10 cellular contexts compared by ENCODE assay signal in the genomic region with DNA sequence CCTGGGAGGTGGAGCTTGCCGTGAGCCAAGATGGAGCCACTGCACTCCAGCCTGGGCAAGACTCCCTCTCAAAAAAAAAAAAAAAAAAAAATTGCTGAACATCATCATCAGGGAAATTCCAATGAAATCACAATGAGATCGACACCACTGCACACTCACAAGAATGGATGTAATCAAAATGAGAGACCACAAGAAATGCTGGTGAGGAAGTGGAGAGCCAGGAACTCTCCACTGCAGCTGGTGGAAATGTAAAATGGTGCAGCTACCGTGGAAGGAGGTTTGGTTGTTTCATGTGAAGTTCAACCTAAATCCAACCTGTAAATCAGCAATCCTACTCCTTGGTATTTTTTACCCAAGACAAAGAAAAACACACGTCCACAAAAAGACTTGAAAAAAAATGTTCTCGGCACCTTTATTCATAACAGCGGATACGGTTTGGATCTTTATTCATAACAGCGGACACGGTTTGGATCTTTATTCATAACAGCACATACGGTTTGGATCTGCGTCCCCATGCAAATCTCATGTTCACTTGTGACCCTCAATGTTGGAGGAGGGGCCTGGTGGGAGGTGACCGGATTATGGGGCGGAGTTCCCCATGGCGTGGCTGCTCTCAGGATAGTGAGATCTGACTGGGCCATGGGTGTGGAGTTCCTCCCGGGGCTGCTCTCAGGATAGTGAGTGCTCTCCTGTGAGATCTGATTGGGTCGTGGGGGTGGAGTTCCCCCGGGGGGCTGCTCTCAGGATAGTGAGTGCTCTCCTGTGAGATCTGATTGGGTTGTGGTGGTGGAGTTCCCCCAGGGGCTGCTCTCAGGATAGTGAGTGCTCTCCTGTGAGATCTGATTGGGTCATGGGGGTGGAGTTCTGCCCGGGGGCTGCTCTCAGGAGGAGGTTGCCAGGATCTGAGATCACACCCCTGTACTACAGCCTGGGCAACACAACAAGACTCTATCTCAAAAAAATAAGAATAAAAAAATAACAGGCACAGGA. TPM values are rescaled to one million over a fixed set of nuclear protein-coding genes. Genes with fewer than 3 reads are reported as not detected.
DNase-seq lines count a peak whose midpoint lies in the region; ATAC-seq and TF ChIP-seq lines count a peak whose summit lies in the region.
"Had no signal": no experiment of that assay in that cellular context is flagged by ENCODE, and none has a peak within 500 bp of the region (broad histone marks: within the 10 kb centered on the region; RNA-seq: fewer than 3 reads in every experiment).

No MANE protein-coding gene starts in this region.

- peak overlapping the region; percentile 32 for H3K27ac ChIP-seq in brain microvascular endothelial cell
- H3K27ac ChIP-seq: A549 had no signal

- DNase-seq in NCI-H82 (lab: John Stamatoyannopoulos, UW) (peak; percentile 9), NCI-H82 treated with DMSO at 0.1 percent for 48 hours (lab: John Stamatoyannopoulos, UW; ENCODE audit: unreplicated experiment) (no peak), HUDEP-2 (lab: John Stamatoyannopoulos, UW; ENCODE audit: unreplicated experiment in 76 of 76) (peak in 54 of 76 experiments; percentile 5 to 78 (median 37)), brain microvascular endothelial cell (peak; percentile 43), retina (peak; percentile 1), ureter (ENCODE audit: low spot score) (no peak), hepatic stellate cell (ENCODE audit: low spot score) (no peak)
- DNase-seq: heart right ventricle had no signal

- no peaks in the 10 kb centered on the region for H3K27me3 ChIP-seq in brain microvascular endothelial cell (replicated peaks)
- H3K27me3 ChIP-seq: heart right ventricle had no signal

- H3K36me3 ChIP-seq in brain microvascular endothelial cell (replicated peaks): no peaks in the 10 kb centered on the region

- H3K4me3 ChIP-seq in brain microvascular endothelial cell (ENCODE audit: low read depth, low read length): no peak overlapping the region
- H3K4me3 ChIP-seq: A549, heart right ventricle had no signal

- in situ Hi-C loops in brain microvascular endothelial cell (cut with HindIII; ENCODE audit: low pct_ligation_motif_present, low sequenced_read_pairs): no loop called here

- ATAC-seq in HG03571 (IDR thresholded peaks at IDR 0.05; ENCODE audit: unreplicated experiment): no peak

- TF ChIP-seq CTCF in brain microvascular endothelial cell (IDR thresholded peaks at IDR 0.05; ENCODE audit: low read depth, low read length, missing control alignments): no peak

RNA-seq across cellular contexts. Expression of gene GAK, which starts 7.7 kb away (rescaled TPM):
- total RNA-seq in ureter: 150 TPM

RNA-seq across cellular contexts. Expression of gene TMEM175, which starts 7.9 kb away (rescaled TPM):
- total RNA-seq in ureter: 39.1 TPM

RNA-seq across cellular contexts. Expression of gene DGKQ, which starts 49.0 kb away (rescaled TPM):
- total RNA-seq in ureter: 17.0 TPM

Comparison
In these comparisons a context has a peak if more than half of its experiments do, and no peak if none do; other contexts are left out.
1. DNase-seq: peak in NCI-H82 (single experiment), HUDEP-2 (54 of 76), brain microvascular endothelial cell (single experiment) and retina (single experiment); none in NCI-H82 treated with DMSO at 0.1 percent for 48 hours (single experiment), ureter (single experiment) and hepatic stellate cell (single experiment).